ENCODE assay signal across 10 cellular contexts in the genomic region with DNA sequence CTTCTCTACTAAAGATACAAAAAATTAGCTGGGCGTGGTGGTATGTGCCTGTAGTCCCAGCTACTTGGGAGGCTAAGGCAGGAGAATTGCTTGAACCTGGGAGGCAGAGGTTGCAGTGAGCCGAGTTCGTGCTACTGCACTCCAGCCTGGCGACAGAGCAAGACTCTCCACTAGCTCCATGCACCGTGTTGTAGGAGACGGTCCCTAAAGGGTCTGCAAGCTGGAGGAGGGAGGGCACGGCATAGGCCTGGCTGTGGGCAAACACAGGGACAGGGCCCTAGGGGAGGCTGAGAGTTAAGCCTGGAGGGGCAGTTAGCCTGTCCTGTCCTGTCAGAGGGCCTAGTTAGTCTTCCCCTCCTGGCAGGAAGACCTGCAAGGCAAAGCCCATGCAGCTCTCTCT. TPM values are rescaled to one million over a fixed set of nuclear protein-coding genes. Genes with fewer than 3 reads are reported as not detected.
DNase-seq lines count a peak whose midpoint lies in the region; ATAC-seq and TF ChIP-seq lines count a peak whose summit lies in the region.
"Not testable (repeated sequence)": the region's sequence is repeated elsewhere in the genome, so short reads cannot be mapped to it uniquely, and the experiment has no call there.
"Had no signal": no experiment of that assay in that cellular context is flagged by ENCODE, and none has a peak within 500 bp of the region (broad histone marks: within the 10 kb centered on the region; RNA-seq: fewer than 3 reads in every experiment).

No MANE protein-coding gene starts in this region.

- peaks cover 16 to 38% of the 10 kb centered on the region in 2 donors for H3K36me3 Mint-ChIP-seq in CD14-positive monocyte
- H3K36me3 Mint-ChIP-seq in activated T-cell treated with anti-CD3 and anti-CD28 coated beads, Interleukin-2, amount 50 U/mL, for 24 hours (ENCODE audit: low read depth), result peaks cover 32% of the 10 kb centered on the region
- peaks cover 0 to 31% (median 5%) of the 10 kb centered on the region in 5 donors for H3K36me3 Mint-ChIP-seq in naive thymus-derived CD4-positive, alpha-beta T cell

- H3K27me3 Mint-ChIP-seq in CD14-positive monocyte (ENCODE audit: low read depth in 3 of 3); activated T-cell treated with anti-CD3 and anti-CD28 coated beads, Interleukin-2, amount 50 U/mL, for 24 hours; naive thymus-derived CD4-positive, alpha-beta T cell: not testable (repeated sequence)

- peaks cover 84% of the 10 kb centered on the region for H3K4me1 Mint-ChIP-seq in CD14-positive monocyte
- peaks cover 88% of the 10 kb centered on the region for H3K4me1 Mint-ChIP-seq in activated T-cell treated with anti-CD3 and anti-CD28 coated beads, Interleukin-2, amount 50 U/mL, for 24 hours (ENCODE audit: low read depth)
- peaks cover 61 to 92% (median 82%) of the 10 kb centered on the region in 7 donors for H3K4me1 Mint-ChIP-seq in naive thymus-derived CD4-positive, alpha-beta T cell

- TF ChIP-seq CTCF in CD14-positive monocyte (IDR thresholded peaks at IDR 0.05), result not testable (repeated sequence)

- H3K9me3 Mint-ChIP-seq in CD14-positive monocyte; activated T-cell treated with anti-CD3 and anti-CD28 coated beads, Interleukin-2, amount 50 U/mL, for 24 hours; naive thymus-derived CD4-positive, alpha-beta T cell: not testable (repeated sequence)

- POLR2A ChIA-PET in naive thymus-derived CD4-positive, alpha-beta T cell (lab: Charles Lee), result interaction anchor here (0.8 to 8.7 kb wide), 6 partner anchors 9 to 85 kb away, joined by 3 to 123 read pairs (median 4); partner anchors contain the start of genes LMAN2 and PRR7

- not testable (repeated sequence) for ATAC-seq in naive thymus-derived CD4-positive, alpha-beta T cell

- H3K27ac ChIP-seq in KOPT-K1 (ENCODE audit: low read depth, low read length, poor library complexity, severe bottlenecking), result peak overlapping the region; percentile 62
- H3K27ac ChIP-seq in effector memory CD4-positive, alpha-beta T cell (ENCODE audit: insufficient read depth, low read length, poor library complexity, severe bottlenecking), result peak overlapping the region; percentile 88
- H3K27ac ChIP-seq in naive thymus-derived CD4-positive, alpha-beta T cell (ENCODE audit: low read depth, low read length), result peak overlapping the region; percentile 88

- intact Hi-C loops in CD14-positive monocyte (cut with micrococcal nuclease); naive thymus-derived CD4-positive, alpha-beta T cell (cut with micrococcal nuclease): not testable (repeated sequence)

- not testable (repeated sequence) for H3K36me3 ChIP-seq in KOPT-K1 (ENCODE audit: insufficient read depth, low read length); effector memory CD4-positive, alpha-beta T cell (ENCODE audit: control insufficient read depth, insufficient read depth, low read length)
- H3K36me3 ChIP-seq in naive thymus-derived CD4-positive, alpha-beta T cell (ENCODE audit: control insufficient read depth in 2 of 3, insufficient read depth in 3 of 3, low read length in 3 of 3), result peaks cover 0 to 20% (median 3%) of the 10 kb centered on the region in 3 experiments

- peaks cover 75% of the 10 kb centered on the region for H3K4me1 ChIP-seq in effector memory CD4-positive, alpha-beta T cell (ENCODE audit: control insufficient read depth, insufficient read depth, low read length, poor library complexity, severe bottlenecking)
- H3K4me1 ChIP-seq in naive thymus-derived CD4-positive, alpha-beta T cell (ENCODE audit: control insufficient read depth in 2 of 2, insufficient read depth in 2 of 2, low read length in 2 of 2), result peaks cover 65 to 77% of the 10 kb centered on the region in 2 donors

- CTCF ChIA-PET in naive thymus-derived CD4-positive, alpha-beta T cell (lab: Charles Lee), result interaction anchor here (0.9 to 4.8 kb wide), 6 partner anchors 10 to 51 kb away, joined by 4 to 25 read pairs (median 7); no protein-coding TSS in a partner anchor

- not testable (repeated sequence) for H3K9me3 ChIP-seq in KOPT-K1 (ENCODE audit: insufficient read depth, low read length, poor library complexity, severe bottlenecking); effector memory CD4-positive, alpha-beta T cell (ENCODE audit: control insufficient read depth, low read length); naive thymus-derived CD4-positive, alpha-beta T cell (ENCODE audit: control insufficient read depth in 2 of 3, low read length in 3 of 3)

- not testable (repeated sequence) for H3K27me3 ChIP-seq in effector memory CD4-positive, alpha-beta T cell (replicated peaks; ENCODE audit: control insufficient read depth, insufficient read depth, low read length, poor library complexity, severe bottlenecking); naive thymus-derived CD4-positive, alpha-beta T cell (ENCODE audit: control insufficient read depth in 2 of 2, insufficient read depth in 2 of 2, low read length in 2 of 2)

- DNase-seq in CD14-positive monocyte (ENCODE audit: low spot score), result peak; percentile 43
- DNase-seq in activated T-cell treated with anti-CD3 and anti-CD28 coated beads, Interleukin-2, amount 50 U/mL, for 24 hours; effector memory CD4-positive, alpha-beta T cell; naive thymus-derived CD4-positive, alpha-beta T cell: not testable (repeated sequence)

- peak overlapping the region in 1 of 2 donors; percentile 11 for H3K4me3 Mint-ChIP-seq in CD14-positive monocyte
- not testable (repeated sequence) for H3K4me3 Mint-ChIP-seq in activated T-cell treated with anti-CD3 and anti-CD28 coated beads, Interleukin-2, amount 50 U/mL, for 24 hours
- H3K4me3 Mint-ChIP-seq in naive thymus-derived CD4-positive, alpha-beta T cell, result peak overlapping the region in 8 of 10 donors; percentile 52 to 97 (median 92)

- H3K4me3 ChIP-seq in effector memory CD4-positive, alpha-beta T cell (ENCODE audit: insufficient read depth, low read depth, low read length, poor library complexity, severe bottlenecking); naive thymus-derived CD4-positive, alpha-beta T cell (ENCODE audit: low read length): not testable (repeated sequence)

- H3K27ac Mint-ChIP-seq in CD14-positive monocyte, result peak overlapping the region; percentile 54 to 94 (median 86)
- H3K27ac Mint-ChIP-seq in activated T-cell treated with anti-CD3 and anti-CD28 coated beads, Interleukin-2, amount 50 U/mL, for 24 hours, result peak overlapping the region; percentile 40
- H3K27ac Mint-ChIP-seq in naive thymus-derived CD4-positive, alpha-beta T cell, result peak overlapping the region in 6 of 9 donors; percentile 20 to 94 (median 90)

RNA-seq across cellular contexts. Expression of gene RGS14, which starts 3.0 kb away (rescaled TPM):
- polyA plus RNA-seq in CD14-positive monocyte, result 10 to 100 TPM; 35.4 to 43.5 TPM
- 100 to 1,000 TPM in 3 of 5 experiments, 10 to 100 TPM in 2; 68.4 to 196 (median 112) TPM for total RNA-seq in naive thymus-derived CD4-positive, alpha-beta T cell
- 100 to 1,000 TPM in 1 of 2 donors, 10 to 100 TPM in 1; 32.9 to 100 TPM for polyA plus RNA-seq in naive thymus-derived CD4-positive, alpha-beta T cell

RNA-seq across cellular contexts. Expression of gene LMAN2, which starts 9.3 kb away (rescaled TPM):
- polyA plus RNA-seq in CD14-positive monocyte, result 100 to 1,000 TPM; 259 to 275 TPM
- 100 to 1,000 TPM in 2 of 5 experiments, 10 to 100 TPM in 3; 71.8 to 144 (median 99.7) TPM for total RNA-seq in naive thymus-derived CD4-positive, alpha-beta T cell
- polyA plus RNA-seq in naive thymus-derived CD4-positive, alpha-beta T cell, result 100 to 1,000 TPM; 194 to 202 TPM

RNA-seq across cellular contexts. Expression of gene SLC34A1, which starts 23.5 kb away (rescaled TPM):
- not detected for polyA plus RNA-seq in CD14-positive monocyte
- total RNA-seq in naive thymus-derived CD4-positive, alpha-beta T cell, result under 1 TPM in 2 of 5 experiments, not detected in 3; 0.27 to 0.29 TPM
- polyA plus RNA-seq in naive thymus-derived CD4-positive, alpha-beta T cell, result not detected
- total RNA-seq: Caco-2, HFFc6, NCI-H460, Right ventricle myocardium superior had no signal
- polyA plus RNA-seq: BJ had no signal

RNA-seq across cellular contexts. Expression of gene PFN3, which starts 39.7 kb away (rescaled TPM):
- polyA plus RNA-seq in CD14-positive monocyte, result not detected
- not detected for total RNA-seq in naive thymus-derived CD4-positive, alpha-beta T cell
- polyA plus RNA-seq in naive thymus-derived CD4-positive, alpha-beta T cell, result not detected
- total RNA-seq: Caco-2, HFFc6, NCI-H460, Right ventricle myocardium superior had no signal
- polyA plus RNA-seq: BJ had no signal

RNA-seq across cellular contexts. Expression of gene F12, which starts 48.6 kb away (rescaled TPM):
- 1 to 10 TPM; 1.4 to 1.5 TPM for polyA plus RNA-seq in CD14-positive monocyte
- 1 to 10 TPM in 1 of 5 experiments, under 1 TPM in 2, not detected in 2; 0.16 to 2.1 (median 0.34) TPM for total RNA-seq in naive thymus-derived CD4-positive, alpha-beta T cell
- under 1 TPM in 1 of 2 donors, not detected in 1; 0.64 TPM for polyA plus RNA-seq in naive thymus-derived CD4-positive, alpha-beta T cell
- total RNA-seq: Right ventricle myocardium superior had no signal

Comparison
In these comparisons a context has a peak if more than half of its experiments do, and no peak if none do; other contexts are left out.
1. H3K27ac Mint-ChIP-seq: peak in every context shown above with its lines; median percentile 90 in naive thymus-derived CD4-positive, alpha-beta T cell; 86 in CD14-positive monocyte; 40 in activated T-cell treated with anti-CD3 and anti-CD28 coated beads, Interleukin-2, amount 50 U/mL, for 24 hours.